In the genomic region with DNA sequence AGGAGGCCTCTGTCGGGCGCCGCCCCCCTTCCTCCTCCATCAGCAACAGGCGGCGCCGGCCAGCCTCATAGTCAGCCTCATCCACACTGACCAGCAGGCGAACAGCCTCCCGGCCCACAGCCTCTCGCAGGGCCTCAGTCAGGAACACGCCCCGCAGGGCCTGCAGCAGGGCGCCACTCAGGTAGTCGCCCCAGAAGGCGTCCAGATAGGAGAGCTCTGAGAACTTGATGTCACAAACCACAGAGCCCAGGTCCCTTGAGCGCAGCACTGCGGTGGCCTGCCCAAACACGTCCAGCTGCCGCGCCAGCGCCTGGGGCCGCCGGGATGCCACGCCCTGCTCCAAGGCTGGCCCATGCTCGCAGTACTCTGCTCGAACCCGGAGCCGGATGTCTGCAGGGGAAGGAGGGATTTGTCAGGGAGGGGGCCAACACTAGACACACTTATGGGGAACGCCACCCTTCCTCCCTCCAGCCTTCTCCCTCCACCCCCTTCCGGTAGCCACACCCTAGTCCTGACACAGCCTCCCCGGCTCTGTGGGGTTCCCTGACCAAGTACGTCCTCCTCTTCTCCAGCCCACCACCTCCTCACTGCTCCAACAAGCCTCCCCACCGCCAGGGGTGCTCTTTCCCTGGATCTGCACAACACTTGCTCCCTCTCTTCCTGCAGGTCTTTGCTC, we compare ENCODE assay signal across 8 cellular contexts. TPM values are rescaled to one million over a fixed set of nuclear protein-coding genes. Genes with fewer than 3 reads are reported as not detected.
DNase-seq lines count a peak whose midpoint lies in the region; ATAC-seq and TF ChIP-seq lines count a peak whose summit lies in the region.

No MANE protein-coding gene starts in this region.

- CTCF ChIA-PET in mammary epithelial cell (lab: Charles Lee; ENCODE audit: low non-redundant PET): no interaction called here

- H4K20me1 ChIP-seq in mammary epithelial cell (ENCODE audit: insufficient read depth, low read length) (no peaks in the 10 kb centered on the region), osteoblast (ENCODE audit: insufficient read depth, low read length) (peaks cover 33% of the 10 kb centered on the region)

- ATAC-seq in GM18502 (IDR thresholded peaks at IDR 0.05; ENCODE audit: poor library complexity, unreplicated experiment) (peak; percentile 40), HG02759 (IDR thresholded peaks at IDR 0.05; ENCODE audit: unreplicated experiment) (peak; percentile 35)

- H3K36me3 ChIP-seq in mammary epithelial cell (ENCODE audit: insufficient read depth, low read length) (peaks cover 18% of the 10 kb centered on the region), osteoblast (ENCODE audit: insufficient read depth, low read length) (peaks cover 25% of the 10 kb centered on the region)

- in situ Hi-C loops in mammary epithelial cell (cut with MboI; ENCODE audit: low sequenced_read_pairs in 2 of 2): loop anchor here in 1 of 2 donors (10.0 kb wide), 1 partner anchor 95 kb away; no protein-coding TSS in a partner anchor

- peak overlapping the region; percentile 28 for H3K27ac ChIP-seq in mammary epithelial cell (ENCODE audit: insufficient read depth, low read depth, low read length)
- H3K27ac ChIP-seq in osteoblast (ENCODE audit: low read depth, low read length): no peak overlapping the region

- 6% methylated on average over 13 of the region's 32 CpGs for WGBS in mammary epithelial cell (ENCODE audit: low coverage, missing lambda C conversion rate)

- no peaks in the 10 kb centered on the region for H3K9me3 ChIP-seq in mammary epithelial cell (replicated peaks; ENCODE audit: insufficient read depth, low read length)
- no peaks in the 10 kb centered on the region for H3K9me3 ChIP-seq in osteoblast (ENCODE audit: low read depth, low read length)

- H2AFZ ChIP-seq in mammary epithelial cell (ENCODE audit: low read depth, low read length) (peak overlapping the region; percentile 59), osteoblast (ENCODE audit: low read length) (no peak overlapping the region)

- peaks cover 35% of the 10 kb centered on the region for H3K79me2 ChIP-seq in mammary epithelial cell (ENCODE audit: insufficient read depth, low read length)
- peaks cover 41% of the 10 kb centered on the region for H3K79me2 ChIP-seq in osteoblast (ENCODE audit: insufficient read depth, low read length)

- DNase-seq in SKM-1 treated with dmso at 0.1 percent for 144 hours (lab: John Stamatoyannopoulos, UW; ENCODE audit: unreplicated experiment) (peak; percentile 69), mammary epithelial cell (peak; percentile 80), osteoblast (ENCODE audit: insufficient read length, low spot score, missing footprints) (peak; percentile 69), OCI-M2 (lab: John Stamatoyannopoulos, UW; ENCODE audit: unreplicated experiment) (no peak), midbrain (lab: John Stamatoyannopoulos, UW) (no peak), mesenteric fat pad (ENCODE audit: low spot score) (no peak)

- no peaks in the 10 kb centered on the region for H3K27me3 ChIP-seq in mammary epithelial cell (ENCODE audit: insufficient read depth, low read length)
- no peaks in the 10 kb centered on the region for H3K27me3 ChIP-seq in osteoblast (ENCODE audit: insufficient read depth, low read length)

- no TSS peak for BruUV-seq in mammary epithelial cell (replicated peaks; lab: Mats Ljungman, UMichigan)

- H3K9ac ChIP-seq in mammary epithelial cell (ENCODE audit: insufficient read depth, low read length): peak overlapping the region; percentile 5

- H3K4me1 ChIP-seq in mammary epithelial cell (ENCODE audit: insufficient read depth, low read length) (peaks cover 29% of the 10 kb centered on the region), osteoblast (ENCODE audit: insufficient read depth, low read length) (no peaks in the 10 kb centered on the region)

- TF ChIP-seq CTCF in mammary epithelial cell (conservative IDR thresholded peaks at IDR 0.05 in 1 of 2, IDR thresholded peaks at IDR 0.05 in 1 of 2; ENCODE audit: extremely low read depth in 1 of 2, insufficient read depth in 1 of 2, low read depth in 1 of 2, low read length in 2 of 2): peak; percentile 49 to 67
- no peak for TF ChIP-seq CTCF in osteoblast (IDR thresholded peaks at IDR 0.05; ENCODE audit: extremely low read depth, low read depth, low read length)

- H3K4me2 ChIP-seq in mammary epithelial cell (ENCODE audit: insufficient read depth, low read depth, low read length): peak overlapping the region; percentile 72
- no peak overlapping the region for H3K4me2 ChIP-seq in osteoblast (ENCODE audit: insufficient read depth, low read length)

- dilution Hi-C loops in mammary epithelial cell (cut with HindIII; ENCODE audit: low sequenced_read_pairs): no loop called here

- H3K4me3 ChIP-seq in mammary epithelial cell (replicated peaks in 1 of 3; ENCODE audit: insufficient read depth in 1 of 3, low read depth in 2 of 3, low read length in 3 of 3): no peak overlapping the region
- H3K4me3 ChIP-seq in osteoblast (ENCODE audit: insufficient read depth, low read length): no peak overlapping the region

- intact Hi-C loops in mammary epithelial cell (cut with micrococcal nuclease): loop anchor here (2.0 kb wide), 1 partner anchor 17 kb away; a partner anchor contains a TSS

RNA-seq across cellular contexts. Expression of a gene that starts 17.9 kb away (rescaled TPM):
- total RNA-seq in mammary epithelial cell (10 to 100 TPM; 17.3 to 32.3 TPM), osteoblast (19.9 and 26.2 TPM in 2 replicates), mesenteric fat pad (12.4 TPM)
- 31.8 TPM for polyA plus RNA-seq in mammary epithelial cell
- polyA minus RNA-seq in mammary epithelial cell: 13.2 TPM

RNA-seq across cellular contexts. Expression of a gene that starts 20.5 kb away (rescaled TPM):
- total RNA-seq in mammary epithelial cell (10 to 100 TPM; 11.2 to 15.8 TPM), osteoblast (11.5 and 11.9 TPM in 2 replicates), mesenteric fat pad (8.1 TPM)
- polyA plus RNA-seq in mammary epithelial cell: 8.6 TPM
- 22.8 TPM for polyA minus RNA-seq in mammary epithelial cell

RNA-seq across cellular contexts. Expression of a gene that starts 42.8 kb away (rescaled TPM):
- 10 to 100 TPM; 29.3 to 61.9 TPM for total RNA-seq in mammary epithelial cell
- 42.9 TPM for polyA plus RNA-seq in mammary epithelial cell
- 52.4 TPM for polyA minus RNA-seq in mammary epithelial cell
- total RNA-seq in osteoblast: 16.2 and 18.1 TPM in 2 replicates
- 36.0 TPM for total RNA-seq in mesenteric fat pad

RNA-seq across cellular contexts. Expression of a gene that starts 55.4 kb away (rescaled TPM):
- total RNA-seq in mammary epithelial cell (100 to 1,000 TPM; 101 to 139 TPM), osteoblast (31.8 and 44.8 TPM in 2 replicates), mesenteric fat pad (55.5 TPM)
- polyA plus RNA-seq in mammary epithelial cell: 86.1 TPM
- polyA minus RNA-seq in mammary epithelial cell: 36.6 TPM

Comparison
In these comparisons a context has a peak if more than half of its experiments do, and no peak if none do; other contexts are left out.
1. DNase-seq: peak in SKM-1 treated with dmso at 0.1 percent for 144 hours (single experiment), mammary epithelial cell (single experiment) and osteoblast (single experiment); none in OCI-M2 (single experiment), midbrain (single experiment) and mesenteric fat pad (single experiment).